Comparison of ENCODE assay signal across 22 cellular contexts in genomic region chr22:26097840-26098239, GRCh38.
A peak's percentile ranks its signal among the peaks of the same experiment; 100 is the strongest.
DNase-seq lines count a peak whose midpoint lies in the region; FAIRE-seq and TF ChIP-seq lines count a peak whose summit lies in the region.
"Had no signal": no experiment of that assay in that cellular context is flagged by ENCODE, and none has a peak within 500 bp of the region (broad histone marks: within the 10 kb centered on the region; RNA-seq: fewer than 3 reads in every experiment).

No MANE protein-coding gene starts in this region.

- no peak overlapping the region for H2BK5ac ChIP-seq in H1 (ENCODE audit: low read depth, low read length)

- CTCF ChIA-PET in H1 (lab: Charles Lee; ENCODE audit: partially characterized antibody): interaction anchor here (1.1 kb wide), 1 partner anchor 31 kb away, joined by 4 read pairs; no protein-coding TSS in a partner anchor

- 91% methylated on average over 3 of the region's 3 CpGs; no CpG with 5 or more reads in 1 of the 2 experiments for WGBS in H1 (ENCODE audit: extremely low coverage in 1 of 2, insufficient coverage in 1 of 2, insufficient read length in 1 of 2, insufficient replicate concordance in 2 of 2, low coverage in 1 of 2, low lambda C conversion rate in 2 of 2, missing lambda C conversion rate in 1 of 2), 2 experiments
- 44 to 86% methylated on average over 3 of the region's 3 CpGs for WGBS in esophagus squamous epithelium, 2 donors

- no peak overlapping the region for H2BK120ac ChIP-seq in H1 (replicated peaks; ENCODE audit: low read depth, low read length)

- TF ChIP-seq POLR2A in H1 (IDR thresholded peaks at IDR 0.05; ENCODE audit: control extremely low read depth in 1 of 2, low read depth in 2 of 2, low read length in 2 of 2) (no peak), esophagus squamous epithelium (IDR thresholded peaks at IDR 0.05) (no peak)

- intact Hi-C loops in esophagus squamous epithelium (cut with DNase I): no loop called here

- H3K27me3 ChIP-seq in H1 (replicated peaks in 1 of 4; ENCODE audit: control insufficient read depth in 3 of 4, extremely low read depth in 1 of 4, insufficient read depth in 3 of 4, low read length in 3 of 4): no peaks in the 10 kb centered on the region; a peak in 1 of 7 replicates
- peaks cover 0 to 40% (median 0%) of the 10 kb centered on the region in 4 donors for H3K27me3 ChIP-seq in esophagus squamous epithelium
- H3K27me3 ChIP-seq: BLaER1 treated with 17β-estradiol and CSF1 and Interleukin-3, amounts not matched to agents 10 nM and 100 nM had no signal

- H3K9me3 ChIP-seq in H1 (ENCODE audit: insufficient read depth in 2 of 2, low read depth in 1 of 2, low read length in 1 of 2): no peaks in the 10 kb centered on the region; a peak in 1 of 4 replicates
- no peaks in the 10 kb centered on the region for H3K9me3 ChIP-seq in esophagus squamous epithelium
- H3K9me3 ChIP-seq: A549, HAP-1, SK-N-SH had no signal

- H3K9ac ChIP-seq in H1 (replicated peaks in 1 of 4; ENCODE audit: extremely low read depth in 1 of 4, low read depth in 3 of 4, low read length in 3 of 4): no peak overlapping the region
- H3K9ac ChIP-seq: BLaER1 treated with 17β-estradiol and CSF1 and Interleukin-3, amounts not matched to agents 10 nM and 100 nM; GM23248; SK-N-SH had no signal

- POLR2A ChIA-PET in H1 (lab: Charles Lee; ENCODE audit: partially characterized antibody): no interaction called here

- no peak overlapping the region for H3K4me2 ChIP-seq in H1 (ENCODE audit: insufficient read depth in 1 of 2, low read depth in 2 of 2, low read length in 2 of 2)
- H3K4me2 ChIP-seq: A549; BLaER1 treated with 17β-estradiol and CSF1 and Interleukin-3, amounts not matched to agents 10 nM and 100 nM; SK-N-SH had no signal

- H4K20me1 ChIP-seq in H1 (replicated peaks in 1 of 2; ENCODE audit: control insufficient read depth in 1 of 2, insufficient read depth in 2 of 2, low read length in 2 of 2): no peaks in the 10 kb centered on the region
- H4K20me1 ChIP-seq: BLaER1 treated with 17β-estradiol and CSF1 and Interleukin-3, amounts not matched to agents 10 nM and 100 nM had no signal

- no peak for TF ChIP-seq CTCF in H1 (IDR thresholded peaks at IDR 0.05; ENCODE audit: control extremely low read depth in 1 of 3, insufficient read depth in 1 of 3, low read depth in 1 of 3, low read length in 3 of 3)
- no peak for TF ChIP-seq CTCF in esophagus squamous epithelium (IDR thresholded peaks at IDR 0.05)

- no peak overlapping the region for H3K14ac ChIP-seq in H1 (ENCODE audit: insufficient read length)

- H2AFZ ChIP-seq in H1 (ENCODE audit: low read length): no peak overlapping the region
- H2AFZ ChIP-seq: GM23248 had no signal

- no peaks in the 10 kb centered on the region for H3K36me3 ChIP-seq in H1 (ENCODE audit: control insufficient read depth in 2 of 4, insufficient read depth in 4 of 4, low read length in 3 of 4)
- H3K36me3 ChIP-seq in esophagus squamous epithelium: no peaks in the 10 kb centered on the region
- H3K36me3 ChIP-seq: BLaER1 treated with 17β-estradiol and CSF1 and Interleukin-3, amounts not matched to agents 10 nM and 100 nM; HAP-1 had no signal

- peak; percentile 74 for DNase-seq in NCI-H748 (lab: John Stamatoyannopoulos, UW; ENCODE audit: unreplicated experiment)
- no peak for DNase-seq in NCI-H748 treated with DMSO at 0.1 percent for 48 hours (lab: John Stamatoyannopoulos, UW)
- DNase-seq in NCI-H1105 treated with DMSO at 0.1 percent for 48 hours (lab: John Stamatoyannopoulos, UW): peak; percentile 49
- DNase-seq in H1 (ENCODE audit: low read depth in 1 of 2, low spot score in 2 of 2): no peak
- no peak for DNase-seq in esophagus squamous epithelium (lab: John Stamatoyannopoulos, UW)
- no peak for DNase-seq in CD1c-positive myeloid dendritic cell (ENCODE audit: extremely low spot score)
- no peak for DNase-seq in cerebellar nuclear complex (lab: John Stamatoyannopoulos, UW)
- DNase-seq: AML-193; Calu3; CD4-positive, alpha-beta memory T cell; GM23248; HFFc6; Kasumi-1; NCI-H446 treated with DMSO at 0.1 percent for 48 hours; NCI-H526; PC-3; SK-N-SH; T-helper 17 cell had no signal

- H3K4me3 ChIP-seq in H1 (ENCODE audit: extremely low read depth in 1 of 4, insufficient read depth in 2 of 4, low read depth in 3 of 4, low read length in 4 of 4) (no peak overlapping the region), esophagus squamous epithelium (no peak overlapping the region)
- H3K4me3 ChIP-seq: A549; BLaER1 treated with 17β-estradiol and CSF1 and Interleukin-3, amounts not matched to agents 10 nM and 100 nM; GM23248; HAP-1 had no signal

- TF ChIP-seq EP300 in H1 (IDR thresholded peaks at IDR 0.05; ENCODE audit: borderline replicate concordance in 1 of 2, low read depth in 2 of 2, low read length in 2 of 2): no peak

- no peak overlapping the region for H4K8ac ChIP-seq in H1 (ENCODE audit: extremely low read depth, insufficient read depth, low read length)

- no peaks in the 10 kb centered on the region for H3K4me1 ChIP-seq in H1 (replicated peaks in 1 of 4; ENCODE audit: control insufficient read depth in 3 of 4, insufficient read depth in 4 of 4, low read length in 3 of 4)
- no peaks in the 10 kb centered on the region for H3K4me1 ChIP-seq in esophagus squamous epithelium
- H3K4me1 ChIP-seq: A549, HAP-1 had no signal

- no peak overlapping the region for H3K18ac ChIP-seq in H1 (ENCODE audit: extremely low read depth, low read length)

- H2BK20ac ChIP-seq in H1 (ENCODE audit: low read length): no peak overlapping the region

- no peaks in the 10 kb centered on the region for H3K23me2 ChIP-seq in H1 (ENCODE audit: low read depth, low read length)

- H2BK12ac ChIP-seq in H1 (ENCODE audit: low read depth, low read length): no peak overlapping the region

- 0 out of 2 replicates have a peak overlapping the region, but pooled peaks have one; percentile 49 for H2BK15ac ChIP-seq in H1 (ENCODE audit: low read length)

- H4K91ac ChIP-seq in H1 (replicated peaks; ENCODE audit: insufficient read length, low read length): no peak overlapping the region

- no peaks in the 10 kb centered on the region for H3K79me1 ChIP-seq in H1 (ENCODE audit: low read depth, low read length)

- H4K5ac ChIP-seq in H1 (ENCODE audit: insufficient read length, low read depth, low read length): no peak overlapping the region

- H3K27ac ChIP-seq in H1 (ENCODE audit: low read depth, low read length): no peak overlapping the region
- H3K27ac ChIP-seq in esophagus squamous epithelium: no peak overlapping the region
- H3K27ac ChIP-seq: A549; BLaER1 treated with 17β-estradiol and CSF1 and Interleukin-3, amounts not matched to agents 10 nM and 100 nM; GM23248 had no signal

- FAIRE-seq in H1 (lab: Jason Lieb, UNC): no peak
- FAIRE-seq: A549, HepG2 had no signal

- no peak for TF ChIP-seq RAD21 in H1 (IDR thresholded peaks at IDR 0.05 in 1 of 2, conservative IDR thresholded peaks at IDR 0.05 in 1 of 2; ENCODE audit: low read depth in 2 of 2, low read length in 2 of 2)

- H3K79me2 ChIP-seq in H1 (ENCODE audit: control insufficient read depth in 1 of 2, insufficient read depth in 2 of 2, low read length in 2 of 2): no peaks in the 10 kb centered on the region

- H3K23ac ChIP-seq in H1 (ENCODE audit: insufficient read length): no peak overlapping the region

- H3K4ac ChIP-seq in H1 (replicated peaks; ENCODE audit: insufficient read length, low read depth, low read length): no peak overlapping the region

- H2AK5ac ChIP-seq in H1 (ENCODE audit: low read depth, low read length): no peak overlapping the region

- no peak overlapping the region for H3K56ac ChIP-seq in H1 (replicated peaks; ENCODE audit: insufficient read length, low read depth, low read length)

TF ChIP-seq in H1, 55 proteins besides CTCF, POLR2A, EP300 and RAD21:
- TF ChIP-seq SIX5 (IDR thresholded peaks at IDR 0.05; ENCODE audit: low read depth, low read length) (no peak), CTBP2 (IDR thresholded peaks at IDR 0.05; ENCODE audit: borderline replicate concordance, insufficient read depth, insufficient read length, low read length) (no peak), JUN (IDR thresholded peaks at IDR 0.05; ENCODE audit: low read depth, low read length) (no peak), HDAC2 (IDR thresholded peaks at IDR 0.05; ENCODE audit: borderline replicate concordance in 1 of 2, low read depth in 2 of 2, low read length in 2 of 2) (no peak), TAF7 (optimal IDR thresholded peaks at IDR 0.05; ENCODE audit: borderline replicate concordance, low read depth, low read length) (no peak), CEBPB (IDR thresholded peaks at IDR 0.05; ENCODE audit: low read depth, low read length) (no peak), CREB1 (IDR thresholded peaks at IDR 0.05) (no peak), NRF1 (IDR thresholded peaks at IDR 0.05; ENCODE audit: low read depth, low read length) (no peak), GTF2F1 (IDR thresholded peaks at IDR 0.05; ENCODE audit: borderline replicate concordance, low read depth, low read length) (no peak), POU5F1 (IDR thresholded peaks at IDR 0.05; ENCODE audit: low read depth, low read length) (no peak), HDAC6 (IDR thresholded peaks at IDR 0.05; ENCODE audit: low read depth, low read length) (no peak), RBBP5 (IDR thresholded peaks at IDR 0.05; ENCODE audit: borderline replicate concordance, low read depth, low read length) (no peak), ATF2 (IDR thresholded peaks at IDR 0.05; ENCODE audit: low read length) (no peak), GABPA (IDR thresholded peaks at IDR 0.05; ENCODE audit: borderline replicate concordance, insufficient read depth, low read length) (no peak), YY1 (IDR thresholded peaks at IDR 0.05; ENCODE audit: low read depth, low read length) (no peak), TAF1 (IDR thresholded peaks at IDR 0.05; ENCODE audit: low read depth, low read length) (no peak), SIRT6 (IDR thresholded peaks at IDR 0.05; ENCODE audit: low read length) (no peak)

Comparison
In these comparisons a context has a peak if more than half of its experiments do, and no peak if none do; other contexts are left out.
1. DNase-seq: peak in NCI-H748 (single experiment) and NCI-H1105 treated with DMSO at 0.1 percent for 48 hours (single experiment); none in NCI-H748 treated with DMSO at 0.1 percent for 48 hours (single experiment), H1 (0 of 2), esophagus squamous epithelium (single experiment), CD1c-positive myeloid dendritic cell (single experiment) and cerebellar nuclear complex (0 of 2).